In genomic region chr15:43769584-43770228, GRCh38 we compare ENCODE assay signal across 8 cellular contexts. TPM values are rescaled to one million over a fixed set of nuclear protein-coding genes. Genes with fewer than 3 reads are reported as not detected.
DNase-seq lines count a peak whose midpoint lies in the region; ATAC-seq and TF ChIP-seq lines count a peak whose summit lies in the region.

No MANE protein-coding gene starts in this region.

- no peaks in the 10 kb centered on the region for H3K4me1 ChIP-seq in thoracic aorta (ENCODE audit: control insufficient read depth in 1 of 2, low read depth in 2 of 2)

- H3K4me3 ChIP-seq in thoracic aorta: no peak overlapping the region

- no peak overlapping the region for H3K27ac ChIP-seq in thoracic aorta

- no peaks in the 10 kb centered on the region for H3K9me3 Mint-ChIP-seq in mesothelial cell of epicardium

- no peaks in the 10 kb centered on the region for H3K27me3 ChIP-seq in thoracic aorta (replicated peaks; ENCODE audit: insufficient read depth)

- peak; percentile 29 for DNase-seq in NCI-H2196 (lab: John Stamatoyannopoulos, UW; ENCODE audit: unreplicated experiment)
- no peak for DNase-seq in NCI-H2196 treated with DMSO at 0.1 percent for 48 hours (lab: John Stamatoyannopoulos, UW; ENCODE audit: unreplicated experiment)
- peak; percentile 59 for DNase-seq in NCI-H2227 (lab: John Stamatoyannopoulos, UW; ENCODE audit: unreplicated experiment)
- peak; percentile 34 for DNase-seq in activated CD4-positive, alpha-beta T cell treated with anti-CD3 and anti-CD28 coated beads for 1 hour
- peak; percentile 54 for DNase-seq in effector CD4-positive, alpha-beta T cell
- peak; percentile 30 to 59 for DNase-seq in mesothelial cell of epicardium (ENCODE audit: low spot score in 2 of 2, unreplicated experiment in 2 of 2)
- no peak for DNase-seq in thoracic aorta (ENCODE audit: low spot score)

- TF ChIP-seq CTCF in mesothelial cell of epicardium (IDR thresholded peaks at IDR 0.05; ENCODE audit: unreplicated experiment) (peak; percentile 78), thoracic aorta (IDR thresholded peaks at IDR 0.05) (peak; percentile 74)

- peaks cover 64% of the 10 kb centered on the region for H3K36me3 ChIP-seq in thoracic aorta

- H3K27me3 Mint-ChIP-seq in mesothelial cell of epicardium (ENCODE audit: low read depth): no peaks in the 10 kb centered on the region

- H3K4me3 Mint-ChIP-seq in mesothelial cell of epicardium: no peak overlapping the region

- no peak for ATAC-seq in thoracic aorta (ENCODE audit: insufficient number of reproducible peaks, low FRiP score, low read depth)
- ATAC-seq in HG03097 (IDR thresholded peaks at IDR 0.05; ENCODE audit: low FRiP score, unreplicated experiment): no peak

- H3K4me1 Mint-ChIP-seq in mesothelial cell of epicardium: no peaks in the 10 kb centered on the region

- H3K9me3 ChIP-seq in thoracic aorta: no peaks in the 10 kb centered on the region

- H3K27ac Mint-ChIP-seq in mesothelial cell of epicardium: no peak overlapping the region

- peaks cover 49% of the 10 kb centered on the region for H3K36me3 Mint-ChIP-seq in mesothelial cell of epicardium

RNA-seq across cellular contexts. Expression of gene ELL3, which starts 7.1 kb away (rescaled TPM):
- 0.69 to 1.2 TPM (median 0.90 TPM) in 3 replicates for total RNA-seq in mesothelial cell of epicardium
- 10 to 100 TPM in 1 of 2 donors, 1 to 10 TPM in 1; 7.2 to 11.2 TPM for total RNA-seq in thoracic aorta

RNA-seq across cellular contexts. Expression of gene SERF2, which starts 22.4 kb away (rescaled TPM):
- total RNA-seq in mesothelial cell of epicardium (539 to 557 TPM (median 540 TPM) in 3 replicates), thoracic aorta (100 to 1,000 TPM; 532 to 761 TPM)

RNA-seq across cellular contexts. Expression of gene PDIA3, which starts 23.5 kb away (rescaled TPM):
- 448 to 452 TPM (median 448 TPM) in 3 replicates for total RNA-seq in mesothelial cell of epicardium
- 100 to 1,000 TPM; 136 to 144 TPM for total RNA-seq in thoracic aorta

RNA-seq across cellular contexts. Expression of gene SERINC4, which starts 30.3 kb away (rescaled TPM):
- 0.09 to 0.20 TPM (median 0.18 TPM) in 3 replicates for total RNA-seq in mesothelial cell of epicardium
- not detected for total RNA-seq in thoracic aorta

RNA-seq across cellular contexts. Expression of gene HYPK, which starts 30.7 kb away (rescaled TPM):
- 15.6 to 21.3 TPM (median 18.6 TPM) in 3 replicates for total RNA-seq in mesothelial cell of epicardium
- total RNA-seq in thoracic aorta: 10 to 100 TPM in 1 of 2 donors, 1 to 10 TPM in 1; 9.2 to 21.2 TPM

Comparison
In these comparisons a context has a peak if more than half of its experiments do, and no peak if none do; other contexts are left out.
1. DNase-seq: peak in NCI-H2196 (single experiment), NCI-H2227 (single experiment), activated CD4-positive, alpha-beta T cell treated with anti-CD3 and anti-CD28 coated beads for 1 hour (single experiment), effector CD4-positive, alpha-beta T cell (single experiment) and mesothelial cell of epicardium (2 of 2); none in NCI-H2196 treated with DMSO at 0.1 percent for 48 hours (single experiment) and thoracic aorta (single experiment).